8 cellular contexts compared by ENCODE assay signal in the genomic region with DNA sequence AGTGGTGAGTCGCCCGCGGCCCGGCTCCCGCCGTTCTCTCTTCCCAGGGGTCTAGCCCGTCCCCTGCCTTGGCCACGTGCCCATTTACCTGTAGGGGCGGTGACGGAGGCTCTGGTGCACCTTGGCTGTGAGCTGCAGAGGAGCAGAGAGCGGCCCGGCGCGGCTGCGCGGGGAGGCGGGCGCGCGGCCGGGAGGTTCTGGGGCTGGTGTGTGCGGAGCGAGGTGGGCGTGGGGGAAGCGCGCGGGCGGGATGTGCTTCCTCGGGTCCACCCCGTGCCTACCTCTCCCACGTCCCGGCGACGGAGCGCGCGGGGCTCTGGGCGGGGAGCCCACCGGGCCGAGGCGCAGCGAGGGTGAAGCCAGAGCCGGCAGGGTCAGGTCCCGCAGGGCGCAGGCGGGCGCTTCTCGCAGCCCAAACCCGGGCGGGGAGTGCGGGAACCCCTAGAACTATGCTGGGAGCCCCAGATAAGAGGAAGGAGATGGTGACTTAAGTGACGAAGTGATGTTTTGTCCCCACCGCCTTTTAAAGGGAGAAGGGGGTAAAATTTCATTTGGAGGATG. TPM values are rescaled to one million over a fixed set of nuclear protein-coding genes. Genes with fewer than 3 reads are reported as not detected.
DNase-seq lines count a peak whose midpoint lies in the region; ATAC-seq lines count a peak whose summit lies in the region.

No MANE protein-coding gene starts in this region.

- peak overlapping the region in 1 of 2 donors; percentile 85 for H3K27ac Mint-ChIP-seq in activated naive CD4-positive, alpha-beta T cell treated with anti-CD3 and anti-CD28 coated beads, Interleukin-2, amount 50 U/mL, for 72 hours

- peak overlapping the region; percentile 56 for H3K4me3 ChIP-seq in right cardiac atrium (ENCODE audit: low read length)

- DNase-seq in NCI-H526 treated with DMSO at 0.1 percent for 48 hours (lab: John Stamatoyannopoulos, UW), result peak; percentile 56
- DNase-seq in activated naive CD4-positive, alpha-beta T cell treated with anti-CD3 and anti-CD28 coated beads, Interleukin-2, amount 50 U/mL, for 72 hours (ENCODE audit: low spot score in 2 of 2), result no peak
- peak; percentile 58 to 84 (median 83) for DNase-seq in right cardiac atrium
- no peak for DNase-seq in sciatic nerve (ENCODE audit: low spot score)
- DNase-seq in OCI-M1 (lab: John Stamatoyannopoulos, UW), result no peak
- DNase-seq in MV-4-11 (lab: John Stamatoyannopoulos, UW), result no peak

- no peaks in the 10 kb centered on the region for H3K9me3 ChIP-seq in right cardiac atrium (ENCODE audit: control insufficient read depth, low read length)

- H3K27ac ChIP-seq in right cardiac atrium (ENCODE audit: low read length), result peak overlapping the region; percentile 81

- H3K4me1 ChIP-seq in right cardiac atrium (ENCODE audit: control insufficient read depth, insufficient read depth, low read length), result no peaks in the 10 kb centered on the region

- H3K27me3 ChIP-seq in right cardiac atrium (ENCODE audit: control insufficient read depth, insufficient read depth), result no peaks in the 10 kb centered on the region

- peaks cover 27 to 37% of the 10 kb centered on the region in 2 donors for H3K36me3 Mint-ChIP-seq in activated naive CD4-positive, alpha-beta T cell treated with anti-CD3 and anti-CD28 coated beads, Interleukin-2, amount 50 U/mL, for 72 hours

- 6% methylated on average over 53 of the region's 53 CpGs for WGBS in right cardiac atrium

- intact Hi-C loops in right cardiac atrium (cut with DNase I) (no loop called here), sciatic nerve (cut with DNase I) (no loop called here)

- ATAC-seq in GM18519 (IDR thresholded peaks at IDR 0.05; ENCODE audit: low FRiP score, unreplicated experiment), result peak; percentile 2
- peak; percentile 5 for ATAC-seq in HG02763 (IDR thresholded peaks at IDR 0.05; ENCODE audit: unreplicated experiment)
- ATAC-seq in activated naive CD4-positive, alpha-beta T cell treated with anti-CD3 and anti-CD28 coated beads, Interleukin-2, amount 50 U/mL, for 72 hours, result peak; percentile 13 to 21
- ATAC-seq in right cardiac atrium, result peak; percentile 58 to 64
- ATAC-seq in sciatic nerve, result peak; percentile 2

- no peaks in the 10 kb centered on the region for H3K9me3 Mint-ChIP-seq in activated naive CD4-positive, alpha-beta T cell treated with anti-CD3 and anti-CD28 coated beads, Interleukin-2, amount 50 U/mL, for 72 hours

RNA-seq across cellular contexts. Expression of a gene that starts 0.4 kb away (rescaled TPM):
- total RNA-seq in activated naive CD4-positive, alpha-beta T cell treated with anti-CD3 and anti-CD28 coated beads, Interleukin-2, amount 50 U/mL, for 72 hours, result 10 to 100 TPM; 20.0 to 50.1 TPM
- total RNA-seq in right cardiac atrium (10 to 100 TPM; 20.6 to 29.0 (median 23.5) TPM), sciatic nerve (24.3 TPM)
- polyA plus RNA-seq in right cardiac atrium, result 17.3 TPM

RNA-seq across cellular contexts. Expression of a gene that starts 54.2 kb away (rescaled TPM):
- under 1 TPM in 1 of 2 donors, not detected in 1; 0.25 TPM for total RNA-seq in activated naive CD4-positive, alpha-beta T cell treated with anti-CD3 and anti-CD28 coated beads, Interleukin-2, amount 50 U/mL, for 72 hours
- total RNA-seq in right cardiac atrium, result not detected
- not detected for polyA plus RNA-seq in right cardiac atrium
- total RNA-seq in sciatic nerve, result not detected

Comparison
In these comparisons a context has a peak if more than half of its experiments do, and no peak if none do; other contexts are left out.
1. ATAC-seq: peak in every context shown above with its lines; median percentile 61 in right cardiac atrium; 17 in activated naive CD4-positive, alpha-beta T cell treated with anti-CD3 and anti-CD28 coated beads, Interleukin-2, amount 50 U/mL, for 72 hours; 5 in HG02763; 2 in GM18519; 2 in sciatic nerve.
2. DNase-seq: peak in NCI-H526 treated with DMSO at 0.1 percent for 48 hours (single experiment) and right cardiac atrium (3 of 3); none in activated naive CD4-positive, alpha-beta T cell treated with anti-CD3 and anti-CD28 coated beads, Interleukin-2, amount 50 U/mL, for 72 hours (0 of 2), sciatic nerve (single experiment), OCI-M1 (single experiment) and MV-4-11 (single experiment).